ENCODE assay signal across 10 cellular contexts in the genomic region with DNA sequence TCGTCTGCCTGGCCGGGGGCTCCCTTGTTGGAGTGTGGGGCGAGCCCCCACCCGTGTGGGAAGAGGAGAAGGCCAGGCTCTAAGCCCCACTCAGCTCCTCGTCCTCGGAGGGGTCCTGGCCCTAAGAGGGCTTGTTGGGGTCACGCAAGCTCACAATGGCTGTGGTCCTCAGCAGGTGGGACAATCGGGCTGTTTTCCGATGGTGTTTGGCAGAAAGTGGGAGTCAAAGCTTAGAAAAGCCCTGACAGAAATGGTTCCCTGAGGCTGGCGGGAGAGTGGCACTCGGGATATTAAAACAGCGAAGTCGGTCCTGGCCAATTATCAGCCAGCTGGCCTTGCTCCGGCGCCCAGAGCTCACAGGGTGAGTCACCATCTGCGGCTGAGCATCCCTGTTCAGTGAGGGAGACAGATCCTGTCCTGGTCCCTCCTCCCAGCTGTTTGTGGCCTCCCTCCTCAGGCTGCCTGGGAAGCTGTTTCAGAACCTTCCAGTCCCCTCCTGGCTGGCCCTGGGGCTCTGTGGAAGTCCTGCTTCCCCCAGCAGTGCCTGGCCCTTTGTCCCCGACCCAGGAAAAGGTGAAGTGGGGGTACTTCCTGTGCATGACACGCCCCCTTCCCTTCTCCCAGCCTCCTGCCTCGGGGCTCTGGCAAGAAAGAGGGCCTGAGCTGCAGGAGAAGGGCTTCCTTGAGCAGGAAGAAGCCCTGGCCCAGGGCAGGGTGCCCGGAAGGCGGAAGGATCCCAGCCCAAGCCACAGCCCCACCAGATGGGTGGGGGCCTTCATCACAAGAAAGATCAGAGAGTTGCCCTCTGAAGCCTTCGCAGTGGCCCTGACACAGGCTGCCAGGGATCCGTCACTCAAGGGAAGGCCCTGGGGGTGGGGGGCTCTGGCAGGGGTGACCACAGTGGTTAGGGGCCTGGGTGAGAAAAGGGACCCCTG. TPM values are rescaled to one million over a fixed set of nuclear protein-coding genes. Genes with fewer than 3 reads are reported as not detected.
DNase-seq lines count a peak whose midpoint lies in the region; ATAC-seq and TF ChIP-seq lines count a peak whose summit lies in the region.
"Had no signal": no experiment of that assay in that cellular context is flagged by ENCODE, and none has a peak within 500 bp of the region (broad histone marks: within the 10 kb centered on the region; RNA-seq: fewer than 3 reads in every experiment).

No MANE protein-coding gene starts in this region.

- H3K4me1 ChIP-seq in heart right ventricle (peaks cover 0 to 8% (median 3%) of the 10 kb centered on the region in 9 donors), stomach (peaks cover 6 to 10% (median 8%) of the 10 kb centered on the region in 4 donors)

- intact Hi-C loops in left cardiac atrium (cut with DNase I) = no loop called here
- intact Hi-C loops in heart right ventricle (cut with DNase I) = loop anchor here in 1 of 10 donors (5.0 kb wide), 1 partner anchor 117 kb away; no protein-coding TSS in a partner anchor
- intact Hi-C loops in stomach (cut with DNase I; ENCODE audit: low total_unique reads) = loop anchor here (5.0 kb wide), 1 partner anchor 117 kb away; no protein-coding TSS in a partner anchor

- H3K27me3 ChIP-seq in heart right ventricle (peaks cover 8 to 75% (median 65%) of the 10 kb centered on the region in 7 donors), stomach (peaks cover 0 to 86% (median 57%) of the 10 kb centered on the region in 3 donors)

- POLR2A ChIA-PET in RWPE1 (lab: Yijun Ruan, JAX; ENCODE audit: low non-redundant PET) = no interaction called here

- H3K4me3 ChIP-seq in heart right ventricle (no peak overlapping the region), stomach (no peak overlapping the region)

- CTCF ChIA-PET in RWPE1 (lab: Yijun Ruan, JAX) = interaction anchor here (0.6 to 1.9 kb wide), 4 partner anchors 120 to 180 kb away, joined by 3 to 5 read pairs (median 3); no protein-coding TSS in a partner anchor

- no peak for ATAC-seq in left cardiac atrium
- no peak for ATAC-seq in heart right ventricle

- TF ChIP-seq CTCF in heart right ventricle (IDR thresholded peaks at IDR 0.05) (no peak), RWPE1 (conservative IDR thresholded peaks at IDR 0.05; ENCODE audit: low read depth) (no peak), stomach (IDR thresholded peaks at IDR 0.05) (no peak)

- no peak for TF ChIP-seq EP300 in stomach (IDR thresholded peaks at IDR 0.05)

- no peaks in the 10 kb centered on the region for H3K36me3 ChIP-seq in heart right ventricle
- H3K36me3 ChIP-seq in stomach = no peaks in the 10 kb centered on the region

- peak; percentile 14 for DNase-seq in left cardiac atrium
- DNase-seq in heart right ventricle = no peak
- DNase-seq in RWPE1 (ENCODE audit: low spot score) = peak; percentile 68
- peak; percentile 71 for DNase-seq in glomerular visceral epithelial cell (ENCODE audit: extremely low spot score)
- no peak for DNase-seq in NCI-H187 treated with DMSO at 0.1 percent for 48 hours (lab: John Stamatoyannopoulos, UW)
- DNase-seq in SIG-M5 (lab: John Stamatoyannopoulos, UW) = no peak
- DNase-seq in stimulated activated naive CD4-positive, alpha-beta T cell (lab: John Stamatoyannopoulos, UW) = no peak
- DNase-seq in stomach = no peak
- DNase-seq: DMS79 had no signal

- H3K9me3 ChIP-seq in heart right ventricle = no peaks in the 10 kb centered on the region
- H3K9me3 ChIP-seq in stomach = no peaks in the 10 kb centered on the region

- WGBS in heart right ventricle, 2 donors = 64 to 70% methylated on average over 23 of the region's 23 CpGs
- WGBS in stomach, 5 donors = 60 to 69% (median 68%) methylated on average over 19 to 23 of the region's 23 CpGs

- no peak for TF ChIP-seq POLR2A in stomach (IDR thresholded peaks at IDR 0.05)

- H3K27ac ChIP-seq in heart right ventricle (no peak overlapping the region), RWPE1 (no peak overlapping the region), stomach (no peak overlapping the region)

RNA-seq across cellular contexts. Expression of gene BHLHE23, which starts 53.6 kb away (rescaled TPM):
- total RNA-seq in left cardiac atrium (not detected), heart right ventricle (not detected), stomach (under 1 TPM in 1 of 5 donors, not detected in 4; 0.55 TPM)
- polyA plus RNA-seq in heart right ventricle (under 1 TPM in 1 of 2 donors, not detected in 1; 0.03 TPM), stomach (not detected)
- total RNA-seq: omental fat pad had no signal

Comparison
In these comparisons a context has a peak if more than half of its experiments do, and no peak if none do; other contexts are left out.
1. DNase-seq: peak in left cardiac atrium (single experiment), RWPE1 (single experiment) and glomerular visceral epithelial cell (single experiment); none in heart right ventricle (0 of 2), NCI-H187 treated with DMSO at 0.1 percent for 48 hours (single experiment), SIG-M5 (single experiment), stimulated activated naive CD4-positive, alpha-beta T cell (0 of 6) and stomach (single experiment).